Comparison of ENCODE assay signal across 10 cellular contexts in the genomic region with DNA sequence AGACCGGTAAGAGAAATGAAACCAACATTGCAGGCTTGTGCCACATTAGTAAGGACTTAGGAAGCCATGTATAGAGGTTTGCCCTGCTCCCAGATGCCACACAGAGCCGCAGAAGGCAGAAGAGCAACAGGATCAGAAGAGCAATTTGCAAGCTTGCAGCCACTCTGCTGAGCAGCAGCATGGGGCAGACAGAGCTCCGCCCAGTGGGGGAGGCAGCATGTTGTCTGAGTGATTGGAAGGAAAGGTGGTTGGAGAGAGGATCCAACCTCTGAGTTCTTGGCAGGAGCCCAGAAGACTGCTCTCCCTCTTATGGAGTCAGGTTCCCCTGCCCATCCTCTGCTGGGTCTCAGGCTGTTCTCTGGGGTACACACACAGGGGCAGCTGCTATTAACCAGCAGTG. TPM values are rescaled to one million over a fixed set of nuclear protein-coding genes. Genes with fewer than 3 reads are reported as not detected.
DNase-seq lines count a peak whose midpoint lies in the region; ATAC-seq and TF ChIP-seq lines count a peak whose summit lies in the region.
"Had no signal": no experiment of that assay in that cellular context is flagged by ENCODE, and none has a peak within 500 bp of the region (broad histone marks: within the 10 kb centered on the region; RNA-seq: fewer than 3 reads in every experiment).

No MANE protein-coding gene starts in this region.

- H3K4me1 ChIP-seq in esophagus squamous epithelium (peaks cover 30 to 52% (median 33%) of the 10 kb centered on the region in 3 donors), thyroid gland (peaks cover 0 to 24% of the 10 kb centered on the region in 2 donors)

- H3K36me3 ChIP-seq in esophagus squamous epithelium (peaks cover 0 to 3% (median 0%) of the 10 kb centered on the region in 3 donors), thyroid gland (no peaks in the 10 kb centered on the region)
- H3K36me3 ChIP-seq: upper lobe of left lung had no signal

- 13 to 49% methylated on average over 3 of the region's 3 CpGs for WGBS in esophagus squamous epithelium, 2 donors
- 23 to 26% methylated on average over 3 of the region's 3 CpGs for WGBS in thyroid gland, 2 donors

- H3K9me3 ChIP-seq in esophagus squamous epithelium (no peaks in the 10 kb centered on the region), thyroid gland (no peaks in the 10 kb centered on the region)
- H3K9me3 ChIP-seq: upper lobe of left lung had no signal

- H3K27ac ChIP-seq in esophagus squamous epithelium (peak overlapping the region; percentile 35 to 81 (median 46)), thyroid gland (no peak overlapping the region)

- H3K27ac Mint-ChIP-seq in activated naive CD4-positive, alpha-beta T cell treated with anti-CD3 and anti-CD28 coated beads, Interleukin-2, amount 10 ng/mL, durations not matched to agents 7 days and 5 days, result no peak overlapping the region

- H3K4me3 Mint-ChIP-seq in activated naive CD4-positive, alpha-beta T cell treated with anti-CD3 and anti-CD28 coated beads, Interleukin-2, amount 10 ng/mL, durations not matched to agents 7 days and 5 days, result no peak overlapping the region

- no peak for ATAC-seq in HG03457 (IDR thresholded peaks at IDR 0.05; ENCODE audit: unreplicated experiment)

- CTCF ChIA-PET in activated naive CD4-positive, alpha-beta T cell treated with anti-CD3 and anti-CD28 coated beads, Interleukin-2, amount 10 ng/mL, durations not matched to agents 7 days and 5 days (lab: Charles Lee), result no interaction called here

- H3K27me3 ChIP-seq in esophagus squamous epithelium (no peaks in the 10 kb centered on the region), thyroid gland (no peaks in the 10 kb centered on the region)
- H3K27me3 ChIP-seq: upper lobe of left lung had no signal

- peak; percentile 8 for DNase-seq in SIG-M5 treated with dmso at 0.1 percent for 504 hours (lab: John Stamatoyannopoulos, UW; ENCODE audit: unreplicated experiment)
- no peak for DNase-seq in SIG-M5 (lab: John Stamatoyannopoulos, UW)
- peak; percentile 77 for DNase-seq in NCI-H345 treated with DMSO at 0.1 percent for 48 hours (lab: John Stamatoyannopoulos, UW; ENCODE audit: unreplicated experiment)
- no peak for DNase-seq in esophagus squamous epithelium (lab: John Stamatoyannopoulos, UW)
- peak; percentile 61 to 68 for DNase-seq in thyroid gland
- DNase-seq in activated naive CD4-positive, alpha-beta T cell treated with anti-CD3 and anti-CD28 coated beads, Interleukin-2, amount 10 ng/mL, durations not matched to agents 7 days and 5 days, result no peak
- DNase-seq in globus pallidus (ENCODE audit: low spot score), result no peak
- DNase-seq: upper lobe of left lung had no signal

- no peak overlapping the region for H3K4me3 ChIP-seq in esophagus squamous epithelium
- no peak overlapping the region for H3K4me3 ChIP-seq in thyroid gland (replicated peaks in 1 of 3)
- H3K4me3 ChIP-seq: upper lobe of left lung had no signal

- TF ChIP-seq CTCF in esophagus squamous epithelium (IDR thresholded peaks at IDR 0.05) (no peak), thyroid gland (IDR thresholded peaks at IDR 0.05) (no peak)

- H3K4me1 Mint-ChIP-seq in activated naive CD4-positive, alpha-beta T cell treated with anti-CD3 and anti-CD28 coated beads, Interleukin-2, amount 10 ng/mL, durations not matched to agents 7 days and 5 days, result no peaks in the 10 kb centered on the region

- H3K9me3 Mint-ChIP-seq in activated naive CD4-positive, alpha-beta T cell treated with anti-CD3 and anti-CD28 coated beads, Interleukin-2, amount 10 ng/mL, durations not matched to agents 7 days and 5 days, result no peaks in the 10 kb centered on the region

- intact Hi-C loops in esophagus squamous epithelium (cut with DNase I) (loop anchor here (10.0 kb wide), 1 partner anchor 101 kb away; no protein-coding TSS in a partner anchor), thyroid gland (cut with DNase I) (no loop called here)

- TF ChIP-seq POLR2A in esophagus squamous epithelium (IDR thresholded peaks at IDR 0.05), result no peak
- no peak for TF ChIP-seq POLR2A in thyroid gland (IDR thresholded peaks at IDR 0.05)

- H3K36me3 Mint-ChIP-seq in activated naive CD4-positive, alpha-beta T cell treated with anti-CD3 and anti-CD28 coated beads, Interleukin-2, amount 10 ng/mL, durations not matched to agents 7 days and 5 days, result no peaks in the 10 kb centered on the region

- H3K27me3 Mint-ChIP-seq in activated naive CD4-positive, alpha-beta T cell treated with anti-CD3 and anti-CD28 coated beads, Interleukin-2, amount 10 ng/mL, durations not matched to agents 7 days and 5 days, result peaks cover 60% of the 10 kb centered on the region

RNA-seq across cellular contexts. Expression of gene KRT6A, which starts 2.3 kb away (rescaled TPM):
- total RNA-seq in esophagus squamous epithelium (over 10,000 TPM in 3 of 4 donors, 1,000 to 10,000 TPM in 1; 1,263 to 22,053 (median 17,717) TPM), thyroid gland (under 1 TPM in 1 of 4 donors, not detected in 3; 0.27 TPM)
- total RNA-seq: T-helper 1 cell treated with Interleukin-12 subunit alpha and Interleukin-12 subunit beta and Interleukin-4 antibody, amounts not matched to agents 30 ng/mL and 1 ng/mL, for 36 hours had no signal

RNA-seq across cellular contexts. Expression of gene KRT6C, which starts 21.8 kb away (rescaled TPM):
- total RNA-seq in esophagus squamous epithelium (1,000 to 10,000 TPM in 3 of 4 donors, 10 to 100 TPM in 1; 99.0 to 3,532 (median 1,742) TPM), thyroid gland (not detected)
- total RNA-seq: T-helper 1 cell treated with Interleukin-12 subunit alpha and Interleukin-12 subunit beta and Interleukin-4 antibody, amounts not matched to agents 30 ng/mL and 1 ng/mL, for 36 hours; upper lobe of left lung had no signal

RNA-seq across cellular contexts. Expression of gene KRT5, which starts 24.8 kb away (rescaled TPM):
- total RNA-seq in esophagus squamous epithelium (over 10,000 TPM in 1 of 4 donors, 1,000 to 10,000 TPM in 3; 7,921 to 12,107 (median 9,375) TPM), thyroid gland (1 to 10 TPM in 1 of 4 donors, not detected in 3; 1.4 TPM)
- total RNA-seq: T-helper 1 cell treated with Interleukin-12 subunit alpha and Interleukin-12 subunit beta and Interleukin-4 antibody, amounts not matched to agents 30 ng/mL and 1 ng/mL, for 36 hours had no signal

RNA-seq across cellular contexts. Expression of gene KRT6B, which starts 43.4 kb away (rescaled TPM):
- total RNA-seq in esophagus squamous epithelium, result 1,000 to 10,000 TPM in 3 of 4 donors, 100 to 1,000 TPM in 1; 308 to 3,585 (median 1,609) TPM
- not detected for total RNA-seq in thyroid gland
- total RNA-seq: T-helper 1 cell treated with Interleukin-12 subunit alpha and Interleukin-12 subunit beta and Interleukin-4 antibody, amounts not matched to agents 30 ng/mL and 1 ng/mL, for 36 hours had no signal

RNA-seq across cellular contexts. Expression of gene KRT71, which starts 57.6 kb away (rescaled TPM):
- total RNA-seq in esophagus squamous epithelium, result not detected
- not detected for total RNA-seq in thyroid gland
- total RNA-seq: T-helper 1 cell treated with Interleukin-12 subunit alpha and Interleukin-12 subunit beta and Interleukin-4 antibody, amounts not matched to agents 30 ng/mL and 1 ng/mL, for 36 hours; upper lobe of left lung had no signal

Comparison
In these comparisons a context has a peak if more than half of its experiments do, and no peak if none do; other contexts are left out.
1. DNase-seq: peak in SIG-M5 treated with dmso at 0.1 percent for 504 hours (single experiment), NCI-H345 treated with DMSO at 0.1 percent for 48 hours (single experiment) and thyroid gland (2 of 2); none in SIG-M5 (single experiment), esophagus squamous epithelium (single experiment), activated naive CD4-positive, alpha-beta T cell treated with anti-CD3 and anti-CD28 coated beads, Interleukin-2, amount 10 ng/mL, durations not matched to agents 7 days and 5 days (single experiment) and globus pallidus (single experiment).
2. H3K27ac ChIP-seq: peak in esophagus squamous epithelium (4 of 4); none in thyroid gland (0 of 3).
3. RNA of gene KRT6A, which starts 2.3 kb away (total RNA-seq): 1,263 to 22,053 TPM in esophagus squamous epithelium; 0.27 TPM in thyroid gland; every median in the first group is over 100 times any median in the second.
4. RNA of gene KRT6C, which starts 21.8 kb away (total RNA-seq): 99.0 to 3,532 TPM in esophagus squamous epithelium; not detected in thyroid gland; every median in the first group is over 10 times any median in the second.
5. RNA of gene KRT5, which starts 24.8 kb away (total RNA-seq): 7,921 to 12,107 TPM in esophagus squamous epithelium; 1.4 TPM in thyroid gland; every median in the first group is over 1,000 times any median in the second.